In the genomic region with DNA sequence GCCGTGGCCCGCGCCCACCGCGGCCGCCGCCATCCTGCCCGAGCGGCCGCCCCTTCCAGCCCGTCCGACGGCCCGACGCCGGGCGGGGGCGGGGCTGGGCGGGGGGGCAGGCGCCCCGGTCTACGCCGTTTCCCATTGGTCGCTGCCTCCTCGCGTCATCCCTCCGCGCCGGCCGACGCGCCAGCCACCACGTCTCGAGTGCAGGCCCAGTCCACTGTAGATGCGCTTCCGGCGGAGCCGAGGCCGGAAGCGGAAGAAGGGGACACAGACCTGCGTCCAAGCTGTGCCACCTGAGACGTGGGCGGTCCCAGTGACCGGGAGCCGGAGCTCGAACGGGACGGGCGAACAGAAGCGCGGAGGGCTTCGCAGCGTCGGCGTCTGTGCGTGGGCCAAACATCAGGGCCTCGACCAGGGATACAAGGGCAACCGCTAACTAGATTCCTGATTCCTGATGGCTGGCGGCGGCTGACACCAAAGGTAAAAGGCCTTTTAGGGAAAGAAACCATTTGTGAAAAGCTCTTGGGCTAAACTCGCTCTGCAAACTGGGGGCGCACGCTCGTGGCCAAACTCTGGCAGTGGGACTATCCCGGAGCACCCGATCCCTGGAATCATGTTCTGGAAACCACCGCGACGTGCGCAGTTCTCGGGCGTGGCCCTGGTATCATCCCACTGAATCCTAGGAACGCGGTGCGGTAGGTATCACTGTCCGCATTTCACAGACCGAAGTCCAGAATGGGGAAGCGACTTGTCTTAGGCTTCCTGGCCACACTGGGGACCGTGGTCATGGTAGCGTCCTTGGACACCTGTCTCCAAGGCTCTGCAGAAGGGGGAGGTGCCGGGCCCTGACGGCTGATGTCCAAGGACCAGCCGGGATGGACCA, we compare ENCODE assay signal across 1 cellular context.
TF ChIP-seq lines count a peak whose summit lies in the region.

Gene SLC35E1, minus strand, starts transcription at position 84 of the 880 bp plus-strand sequence. Its CDS starts 51 bp downstream, at position 33.

TF ChIP-seq in K562, 482 proteins besides CTCF, POLR2A, EP300 and RAD21 (continued from another document and continues in another):
- TF ChIP-seq, protein P1, sequence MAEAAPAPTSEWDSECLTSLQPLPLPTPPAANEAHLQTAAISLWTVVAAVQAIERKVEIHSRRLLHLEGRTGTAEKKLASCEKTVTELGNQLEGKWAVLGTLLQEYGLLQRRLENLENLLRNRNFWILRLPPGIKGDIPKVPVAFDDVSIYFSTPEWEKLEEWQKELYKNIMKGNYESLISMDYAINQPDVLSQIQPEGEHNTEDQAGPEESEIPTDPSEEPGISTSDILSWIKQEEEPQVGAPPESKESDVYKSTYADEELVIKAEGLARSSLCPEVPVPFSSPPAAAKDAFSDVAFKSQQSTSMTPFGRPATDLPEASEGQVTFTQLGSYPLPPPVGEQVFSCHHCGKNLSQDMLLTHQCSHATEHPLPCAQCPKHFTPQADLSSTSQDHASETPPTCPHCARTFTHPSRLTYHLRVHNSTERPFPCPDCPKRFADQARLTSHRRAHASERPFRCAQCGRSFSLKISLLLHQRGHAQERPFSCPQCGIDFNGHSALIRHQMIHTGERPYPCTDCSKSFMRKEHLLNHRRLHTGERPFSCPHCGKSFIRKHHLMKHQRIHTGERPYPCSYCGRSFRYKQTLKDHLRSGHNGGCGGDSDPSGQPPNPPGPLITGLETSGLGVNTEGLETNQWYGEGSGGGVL (CRISPR knock-in tag; IDR thresholded peaks at IDR 0.05) = no peak
- TF ChIP-seq ZNF140 (CRISPR knock-in tag; IDR thresholded peaks at IDR 0.05) (no peak), MCM5 (IDR thresholded peaks at IDR 0.05; ENCODE audit: low read depth) (no peak), NCOR1 (IDR thresholded peaks at IDR 0.05) (no peak), JUNB (CRISPR knock-in tag; conservative IDR thresholded peaks at IDR 0.05) (no peak), ZNF280B (CRISPR knock-in tag; IDR thresholded peaks at IDR 0.05) (no peak), SRSF1 (IDR thresholded peaks at IDR 0.05; ENCODE audit: low read depth, low read length) (no peak), KLF10 (CRISPR knock-in tag; IDR thresholded peaks at IDR 0.05) (no peak), PTBP1 (IDR thresholded peaks at IDR 0.05; ENCODE audit: low read depth, low read length) (no peak), BDP1 (IDR thresholded peaks at IDR 0.05; ENCODE audit: insufficient read depth, insufficient read length) (no peak), BRF2 (IDR thresholded peaks at IDR 0.05; ENCODE audit: borderline replicate concordance, insufficient read depth, insufficient read length) (no peak), RUNX1 (IDR thresholded peaks at IDR 0.05; ENCODE audit: low read depth) (peak; percentile 65; the same call in 1 of the 2 replicates), ZNF41 (CRISPR knock-in tag; conservative IDR thresholded peaks at IDR 0.05) (no peak), CBX3 (IDR thresholded peaks at IDR 0.05; ENCODE audit: borderline replicate concordance in 1 of 2, low read length in 2 of 2) (no peak; a peak in 1 of 3 replicates), XRCC5 (IDR thresholded peaks at IDR 0.05; ENCODE audit: low read depth, low read length) (no peak), ZKSCAN8 (CRISPR knock-in tag; IDR thresholded peaks at IDR 0.05) (no peak), NFIC (IDR thresholded peaks at IDR 0.05) (no peak; the same call in 1 of the 2 replicates), TAF9B (IDR thresholded peaks at IDR 0.05; ENCODE audit: partially characterized antibody) (no peak), E4F1 (CRISPR knock-in tag; IDR thresholded peaks at IDR 0.05; ENCODE audit: borderline replicate concordance) (no peak), MXD1 (CRISPR knock-in tag; IDR thresholded peaks at IDR 0.05; ENCODE audit: borderline replicate concordance, poor library complexity, severe bottlenecking) (no peak), ARHGAP35 (IDR thresholded peaks at IDR 0.05; ENCODE audit: partially characterized antibody) (no peak), BHLHE40 (IDR thresholded peaks at IDR 0.05; ENCODE audit: low read length) (peak; percentile 32; the same call in 1 of the 2 replicates), HLTF (IDR thresholded peaks at IDR 0.05) (0 out of 2 replicates have a peak, but pooled peaks have one; percentile 68), GTF3C2 (IDR thresholded peaks at IDR 0.05; ENCODE audit: borderline replicate concordance, extremely low read depth, insufficient read length) (no peak), EWSR1 (IDR thresholded peaks at IDR 0.05; ENCODE audit: borderline replicate concordance, low read depth, partially characterized antibody) (no peak), BCOR (IDR thresholded peaks at IDR 0.05) (0 out of 2 replicates have a peak, but pooled peaks have one; percentile 27), ATF3 (IDR thresholded peaks at IDR 0.05) (no peak), ATF3 (CRISPR knock-in tag; conservative IDR thresholded peaks at IDR 0.05) (no peak), ETV6 (IDR thresholded peaks at IDR 0.05; ENCODE audit: borderline replicate concordance in 1 of 2, low read depth in 2 of 2, low read length in 1 of 2) (peak; percentile 6 to 46; a peak in 1 of 4 replicates), ETV6 (CRISPR knock-in tag; IDR thresholded peaks at IDR 0.05; ENCODE audit: borderline replicate concordance) (no peak), SAFB (IDR thresholded peaks at IDR 0.05; ENCODE audit: borderline replicate concordance, low read depth, low read length) (no peak), ATF7 (IDR thresholded peaks at IDR 0.05) (peak; percentile 65), ZNF174 (CRISPR knock-in tag; IDR thresholded peaks at IDR 0.05) (no peak), CHD4 (IDR thresholded peaks at IDR 0.05; ENCODE audit: insufficient read depth, insufficient replicate concordance, low read depth, low read length, poor library complexity, severe bottlenecking) (no peak), ZNF24 (IDR thresholded peaks at IDR 0.05) (no peak), NCOA6 (IDR thresholded peaks at IDR 0.05) (no peak), ZNF717 (CRISPR knock-in tag; IDR thresholded peaks at IDR 0.05) (no peak)
- TF ChIP-seq, protein P2, sequence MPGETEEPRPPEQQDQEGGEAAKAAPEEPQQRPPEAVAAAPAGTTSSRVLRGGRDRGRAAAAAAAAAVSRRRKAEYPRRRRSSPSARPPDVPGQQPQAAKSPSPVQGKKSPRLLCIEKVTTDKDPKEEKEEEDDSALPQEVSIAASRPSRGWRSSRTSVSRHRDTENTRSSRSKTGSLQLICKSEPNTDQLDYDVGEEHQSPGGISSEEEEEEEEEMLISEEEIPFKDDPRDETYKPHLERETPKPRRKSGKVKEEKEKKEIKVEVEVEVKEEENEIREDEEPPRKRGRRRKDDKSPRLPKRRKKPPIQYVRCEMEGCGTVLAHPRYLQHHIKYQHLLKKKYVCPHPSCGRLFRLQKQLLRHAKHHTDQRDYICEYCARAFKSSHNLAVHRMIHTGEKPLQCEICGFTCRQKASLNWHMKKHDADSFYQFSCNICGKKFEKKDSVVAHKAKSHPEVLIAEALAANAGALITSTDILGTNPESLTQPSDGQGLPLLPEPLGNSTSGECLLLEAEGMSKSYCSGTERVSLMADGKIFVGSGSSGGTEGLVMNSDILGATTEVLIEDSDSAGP (CRISPR knock-in tag; IDR thresholded peaks at IDR 0.05) = no peak
- TF ChIP-seq, protein P3, sequence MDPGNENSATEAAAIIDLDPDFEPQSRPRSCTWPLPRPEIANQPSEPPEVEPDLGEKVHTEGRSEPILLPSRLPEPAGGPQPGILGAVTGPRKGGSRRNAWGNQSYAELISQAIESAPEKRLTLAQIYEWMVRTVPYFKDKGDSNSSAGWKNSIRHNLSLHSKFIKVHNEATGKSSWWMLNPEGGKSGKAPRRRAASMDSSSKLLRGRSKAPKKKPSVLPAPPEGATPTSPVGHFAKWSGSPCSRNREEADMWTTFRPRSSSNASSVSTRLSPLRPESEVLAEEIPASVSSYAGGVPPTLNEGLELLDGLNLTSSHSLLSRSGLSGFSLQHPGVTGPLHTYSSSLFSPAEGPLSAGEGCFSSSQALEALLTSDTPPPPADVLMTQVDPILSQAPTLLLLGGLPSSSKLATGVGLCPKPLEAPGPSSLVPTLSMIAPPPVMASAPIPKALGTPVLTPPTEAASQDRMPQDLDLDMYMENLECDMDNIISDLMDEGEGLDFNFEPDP (CRISPR knock-in tag; IDR thresholded peaks at IDR 0.05) = no peak
- TF ChIP-seq, protein P4, sequence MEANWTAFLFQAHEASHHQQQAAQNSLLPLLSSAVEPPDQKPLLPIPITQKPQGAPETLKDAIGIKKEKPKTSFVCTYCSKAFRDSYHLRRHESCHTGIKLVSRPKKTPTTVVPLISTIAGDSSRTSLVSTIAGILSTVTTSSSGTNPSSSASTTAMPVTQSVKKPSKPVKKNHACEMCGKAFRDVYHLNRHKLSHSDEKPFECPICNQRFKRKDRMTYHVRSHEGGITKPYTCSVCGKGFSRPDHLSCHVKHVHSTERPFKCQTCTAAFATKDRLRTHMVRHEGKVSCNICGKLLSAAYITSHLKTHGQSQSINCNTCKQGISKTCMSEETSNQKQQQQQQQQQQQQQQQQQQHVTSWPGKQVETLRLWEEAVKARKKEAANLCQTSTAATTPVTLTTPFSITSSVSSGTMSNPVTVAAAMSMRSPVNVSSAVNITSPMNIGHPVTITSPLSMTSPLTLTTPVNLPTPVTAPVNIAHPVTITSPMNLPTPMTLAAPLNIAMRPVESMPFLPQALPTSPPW (CRISPR knock-in tag; IDR thresholded peaks at IDR 0.05) = peak; percentile 100
